25 cellular contexts compared by ENCODE assay signal in the genomic region with DNA sequence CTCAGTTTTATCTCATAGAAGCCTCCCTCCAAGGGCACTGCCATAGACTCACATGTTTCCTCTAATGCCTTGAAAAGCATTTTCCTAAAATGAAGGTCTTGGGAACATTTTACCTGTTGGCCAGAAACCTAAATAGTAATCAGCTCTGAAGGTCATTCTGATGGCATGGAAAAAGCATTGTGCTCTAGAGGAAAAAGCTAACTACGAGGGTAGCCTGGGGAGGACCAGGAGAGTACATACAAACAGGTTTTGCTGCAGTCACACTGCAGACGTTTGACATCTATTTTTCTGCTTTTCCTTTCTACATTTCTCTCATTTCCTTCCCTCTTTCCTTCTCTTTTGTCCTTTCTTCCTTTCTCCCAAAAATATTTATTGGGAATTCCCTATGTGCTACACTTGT.
DNase-seq lines count a peak whose midpoint lies in the region; ATAC-seq, FAIRE-seq and TF ChIP-seq lines count a peak whose summit lies in the region.
"Had no signal": no experiment of that assay in that cellular context is flagged by ENCODE, and none has a peak within 500 bp of the region (broad histone marks: within the 10 kb centered on the region; RNA-seq: fewer than 3 reads in every experiment).

No MANE protein-coding gene starts in this region.

- H2BK12ac ChIP-seq in trophoblast cell (ENCODE audit: low read length), result no peak overlapping the region

- no peak overlapping the region for H2BK120ac ChIP-seq in trophoblast cell (ENCODE audit: insufficient read depth, low read length, poor library complexity)

- H3K4me1 ChIP-seq in cardiac muscle cell (ENCODE audit: low read depth) (peaks cover 24% of the 10 kb centered on the region), esophagus muscularis mucosa (peaks cover 0 to 12% (median 6%) of the 10 kb centered on the region in 4 donors), trophoblast cell (ENCODE audit: control insufficient read depth in 1 of 2, insufficient read depth in 2 of 2, low read length in 2 of 2) (peaks cover 0 to under 1% of the 10 kb centered on the region in 2 experiments)
- H3K4me1 ChIP-seq: BLaER1 treated with 17β-estradiol and CSF1 and Interleukin-3, amounts not matched to agents 10 nM and 100 nM; Caco-2 had no signal

- H2AK5ac ChIP-seq in trophoblast cell (ENCODE audit: low read length), result no peak overlapping the region

- H3K36me3 ChIP-seq in cardiac muscle cell (no peaks in the 10 kb centered on the region), esophagus muscularis mucosa (no peaks in the 10 kb centered on the region), trophoblast cell (ENCODE audit: control insufficient read depth in 1 of 2, insufficient read depth in 2 of 2, low read length in 2 of 2) (no peaks in the 10 kb centered on the region)
- H3K36me3 ChIP-seq: BLaER1 treated with 17β-estradiol and CSF1 and Interleukin-3, amounts not matched to agents 10 nM and 100 nM; Peyer's patch had no signal

- no peak for TF ChIP-seq POLR2A in esophagus muscularis mucosa (IDR thresholded peaks at IDR 0.05; ENCODE audit: low read depth)

- no peak overlapping the region for H2AFZ ChIP-seq in trophoblast cell (ENCODE audit: insufficient read depth, low read length, poor library complexity)

- H3K4me3 ChIP-seq in cardiac muscle cell (no peak overlapping the region), esophagus muscularis mucosa (no peak overlapping the region), trophoblast cell (ENCODE audit: low read depth, low read length) (no peak overlapping the region)
- H3K4me3 ChIP-seq: BLaER1 treated with 17β-estradiol and CSF1 and Interleukin-3, amounts not matched to agents 10 nM and 100 nM; Peyer's patch had no signal

- intact Hi-C loops in left ventricle myocardium superior (cut with micrococcal nuclease), result no loop called here
- intact Hi-C loops in esophagus muscularis mucosa (cut with DNase I), result no loop called here

- H3K18ac ChIP-seq in trophoblast cell (ENCODE audit: low read length), result no peak overlapping the region

- no peaks in the 10 kb centered on the region for H3K9me3 ChIP-seq in cardiac muscle cell (ENCODE audit: low read depth)
- H3K9me3 ChIP-seq in esophagus muscularis mucosa, result no peaks in the 10 kb centered on the region
- H3K9me3 ChIP-seq in trophoblast cell (ENCODE audit: insufficient read depth, low read depth, low read length), result no peaks in the 10 kb centered on the region
- H3K9me3 ChIP-seq: BLaER1 treated with 17β-estradiol and CSF1 and Interleukin-3, amounts not matched to agents 10 nM and 100 nM; Caco-2; Peyer's patch; SK-N-SH had no signal

- peaks cover 6% of the 10 kb centered on the region for H3K79me1 ChIP-seq in trophoblast cell (ENCODE audit: low read length)

- H4K12ac ChIP-seq in trophoblast cell (ENCODE audit: low read depth, low read length), result no peak overlapping the region

- no peak overlapping the region for H4K91ac ChIP-seq in trophoblast cell (ENCODE audit: low read depth, low read length)

- TF ChIP-seq EP300 in esophagus muscularis mucosa (IDR thresholded peaks at IDR 0.05), result no peak

- H3K9ac ChIP-seq in trophoblast cell (ENCODE audit: low read length), result no peak overlapping the region
- H3K9ac ChIP-seq: BLaER1 treated with 17β-estradiol and CSF1 and Interleukin-3, amounts not matched to agents 10 nM and 100 nM; SK-N-SH had no signal

- DNase-seq in cardiac muscle cell (ENCODE audit: low read depth in 1 of 2, low spot score in 1 of 2) (no peak), left ventricle myocardium superior (no peak), esophagus muscularis mucosa (ENCODE audit: extremely low spot score) (peak; percentile 42), trophoblast cell (no peak), RCC 7860 (ENCODE audit: low spot score) (no peak), OCI-M2 (lab: John Stamatoyannopoulos, UW; ENCODE audit: unreplicated experiment) (no peak)
- DNase-seq in activated CD4-positive, CD25-positive, alpha-beta regulatory T cell treated with anti-CD3 and anti-CD28 coated beads, Interleukin-2, amount 50 U/mL, for 72 hours, result no peak
- DNase-seq: Caco-2; CD4-positive, alpha-beta memory T cell; DMS 273 treated with DMSO at 0.1 percent for 48 hours; DMS79 treated with DMSO at 0.1 percent for 48 hours; Karpas-422; MV-4-11; NCI-H1105 treated with DMSO at 0.1 percent for 48 hours; NCI-H2029 treated with DMSO at 0.1 percent for 48 hours; NCI-H226; NCI-H524; NCI-H774; NK-92 treated with Interleukin-12 subunit alpha and Interleukin-12 subunit beta, amount 100 ng/mL, for 24 hours; Peyer's patch; Right ventricle myocardium superior had no signal

- WGBS in esophagus muscularis mucosa, result 47% methylated on average over 2 of the region's 2 CpGs
- no CpG with 5 or more reads among the region's 2 CpGs for WGBS in trophoblast cell (ENCODE audit: extremely low coverage, insufficient coverage, insufficient read length)

- H3K23ac ChIP-seq in trophoblast cell (ENCODE audit: low read length), result no peak overlapping the region

- no peak overlapping the region for H4K8ac ChIP-seq in trophoblast cell (ENCODE audit: low read depth, low read length)

- H3K4ac ChIP-seq in trophoblast cell (ENCODE audit: low read depth, low read length), result no peak overlapping the region

- no peak overlapping the region for H2BK5ac ChIP-seq in trophoblast cell (ENCODE audit: low read depth, low read length, poor library complexity)

- no peak overlapping the region for H3K4me2 ChIP-seq in trophoblast cell (ENCODE audit: low read length)
- H3K4me2 ChIP-seq: BLaER1 treated with 17β-estradiol and CSF1 and Interleukin-3, amounts not matched to agents 10 nM and 100 nM; SK-N-SH had no signal

- no peak for ATAC-seq in left ventricle myocardium superior
- no peak for ATAC-seq in GM19395 (IDR thresholded peaks at IDR 0.05; ENCODE audit: unreplicated experiment)

- peak overlapping the region; percentile 49 for H3K27ac ChIP-seq in cardiac muscle cell
- H3K27ac ChIP-seq in esophagus muscularis mucosa (replicated peaks in 1 of 4), result no peak overlapping the region
- H3K27ac ChIP-seq in trophoblast cell (ENCODE audit: low read depth, low read length), result peak overlapping the region; percentile 27
- H3K27ac ChIP-seq: 22Rv1; BLaER1 treated with 17β-estradiol and CSF1 and Interleukin-3, amounts not matched to agents 10 nM and 100 nM; Peyer's patch had no signal

- no peak overlapping the region for H3K14ac ChIP-seq in trophoblast cell (ENCODE audit: low read length)

- TF ChIP-seq CTCF in cardiac muscle cell (IDR thresholded peaks at IDR 0.05; ENCODE audit: low read depth, low read length), result no peak
- TF ChIP-seq CTCF in esophagus muscularis mucosa (IDR thresholded peaks at IDR 0.05), result no peak

- FAIRE-seq in RCC 7860 (lab: Jason Lieb, UNC), result no peak

- H3K27me3 ChIP-seq in cardiac muscle cell, result no peaks in the 10 kb centered on the region
- no peaks in the 10 kb centered on the region for H3K27me3 ChIP-seq in esophagus muscularis mucosa
- no peaks in the 10 kb centered on the region for H3K27me3 ChIP-seq in trophoblast cell (ENCODE audit: insufficient read depth, low read length)
- H3K27me3 ChIP-seq: BLaER1 treated with 17β-estradiol and CSF1 and Interleukin-3, amounts not matched to agents 10 nM and 100 nM; Peyer's patch had no signal

- H3K79me2 ChIP-seq in trophoblast cell (ENCODE audit: control insufficient read depth, insufficient read depth, low read length, poor library complexity), result no peaks in the 10 kb centered on the region

Comparison
In these comparisons a context has a peak if more than half of its experiments do, and no peak if none do; other contexts are left out.
1. H3K27ac ChIP-seq: peak in cardiac muscle cell (single experiment) and trophoblast cell (single experiment); none in esophagus muscularis mucosa (0 of 4).